ENCODE assay signal across 9 cellular contexts in genomic region chr2:161423351-161424178, GRCh38. TPM values are rescaled to one million over a fixed set of nuclear protein-coding genes. Genes with fewer than 3 reads are reported as not detected.
A peak's percentile ranks its signal among the peaks of the same experiment; 100 is the strongest.
DNase-seq lines count a peak whose midpoint lies in the region; ATAC-seq and TF ChIP-seq lines count a peak whose summit lies in the region.
"Had no signal": no experiment of that assay in that cellular context is flagged by ENCODE, and none has a peak within 500 bp of the region (broad histone marks: within the 10 kb centered on the region; RNA-seq: fewer than 3 reads in every experiment).

No MANE protein-coding gene starts in this region.

- H2AFZ ChIP-seq in SK-N-SH (ENCODE audit: low read depth) (peak overlapping the region; percentile 75; the same call in 1 of the 2 replicates), neural cell (ENCODE audit: low read depth, low read length) (no peak overlapping the region)

- peak overlapping the region in 5 of 10 experiments; percentile 13 to 42 (median 38); a peak in 7 of 20 replicates for H3K4me3 ChIP-seq in BLaER1 treated with 17β-estradiol and CSF1 and Interleukin-3, amounts not matched to agents 10 nM and 100 nM
- peak overlapping the region; percentile 34 to 36; a peak in 3 of 4 replicates for H3K4me3 ChIP-seq in SK-N-SH (ENCODE audit: low read depth in 2 of 2, low read length in 1 of 2)
- peak overlapping the region; percentile 64 for H3K4me3 ChIP-seq in neural cell (ENCODE audit: low read length)
- no peak overlapping the region for H3K4me3 ChIP-seq in SJCRH30
- H3K4me3 ChIP-seq: lung had no signal

- peak; percentile 73 for DNase-seq in SK-N-SH
- DNase-seq in erythroblast (lab: John Stamatoyannopoulos, UW): peak; percentile 26 to 28
- DNase-seq in SHP77 (lab: John Stamatoyannopoulos, UW): no peak
- no peak for DNase-seq in SJCRH30
- no peak for DNase-seq in NCI-H510A (lab: John Stamatoyannopoulos, UW)

- peaks cover 99 to 100% (median 100%) of the 10 kb centered on the region in 11 experiments for H3K27me3 ChIP-seq in BLaER1 treated with 17β-estradiol and CSF1 and Interleukin-3, amounts not matched to agents 10 nM and 100 nM
- peaks cover 60% of the 10 kb centered on the region for H3K27me3 ChIP-seq in SK-N-SH (ENCODE audit: insufficient read depth)
- H3K27me3 ChIP-seq in neural cell (ENCODE audit: insufficient read depth, low read depth, low read length): peaks cover 100% of the 10 kb centered on the region
- no peaks in the 10 kb centered on the region for H3K27me3 ChIP-seq in SJCRH30

- TF ChIP-seq EP300 in SK-N-SH (IDR thresholded peaks at IDR 0.05; ENCODE audit: borderline replicate concordance in 1 of 2, low read depth in 1 of 2, low read length in 1 of 2) (no peak), neural cell (conservative IDR thresholded peaks at IDR 0.05; ENCODE audit: poor library complexity, severe bottlenecking) (no peak)

- peaks cover 0 to 11% (median 5%) of the 10 kb centered on the region in 10 experiments; a peak in 7 of 20 replicates for H3K4me1 ChIP-seq in BLaER1 treated with 17β-estradiol and CSF1 and Interleukin-3, amounts not matched to agents 10 nM and 100 nM
- H3K4me1 ChIP-seq in SK-N-SH (ENCODE audit: control insufficient read depth in 1 of 2, insufficient read depth in 2 of 2, low read depth in 1 of 2, low read length in 1 of 2): peaks cover 0 to 11% of the 10 kb centered on the region in 2 experiments; a peak in 1 of 4 replicates
- H3K4me1 ChIP-seq in SJCRH30: no peaks in the 10 kb centered on the region

- H3F3A ChIP-seq in SK-N-SH (replicated peaks; ENCODE audit: insufficient read depth): no peaks in the 10 kb centered on the region
- no peaks in the 10 kb centered on the region for H3F3A ChIP-seq in neural cell (ENCODE audit: insufficient read depth, low read length, poor library complexity, severe bottlenecking)

- H4K20me1 ChIP-seq in BLaER1 treated with 17β-estradiol and CSF1 and Interleukin-3, amounts not matched to agents 10 nM and 100 nM: peaks cover 0 to 41% (median 14%) of the 10 kb centered on the region in 11 experiments; a peak in 17 of 22 replicates
- H4K20me1 ChIP-seq in SK-N-SH (ENCODE audit: insufficient read depth) (no peaks in the 10 kb centered on the region), neural cell (ENCODE audit: insufficient read depth) (no peaks in the 10 kb centered on the region)

- CTCF ChIA-PET in SK-N-SH (lab: Yijun Ruan, JAX): interaction anchor here (1.0 to 1.3 kb wide), 2 partner anchors 9 to 10 kb away, joined by 3 read pairs; no protein-coding TSS in a partner anchor

- ATAC-seq in HG02870 (IDR thresholded peaks at IDR 0.05; ENCODE audit: unreplicated experiment): no peak

- 23% methylated on average over 54 of the region's 114 CpGs for WGBS in SK-N-SH (ENCODE audit: low lambda C conversion rate)

- TF ChIP-seq RAD21 in SK-N-SH (IDR thresholded peaks at IDR 0.05; ENCODE audit: low read length) (no peak), neural cell (conservative IDR thresholded peaks at IDR 0.05) (no peak)

- peak overlapping the region in 7 of 11 experiments; percentile 18 to 79 (median 30); a peak in 11 of 22 replicates for H3K4me2 ChIP-seq in BLaER1 treated with 17β-estradiol and CSF1 and Interleukin-3, amounts not matched to agents 10 nM and 100 nM
- peak overlapping the region; percentile 35 for H3K4me2 ChIP-seq in SK-N-SH
- H3K4me2 ChIP-seq in neural cell (ENCODE audit: low read length): no peak overlapping the region

- H3K9me2 ChIP-seq in SK-N-SH (no peaks in the 10 kb centered on the region), neural cell (ENCODE audit: insufficient read depth, low read length) (no peaks in the 10 kb centered on the region)

- POLR2A ChIA-PET in SK-N-SH (lab: Yijun Ruan, JAX): no interaction called here

- H3K27ac ChIP-seq in BLaER1 treated with 17β-estradiol and CSF1 and Interleukin-3, amounts not matched to agents 10 nM and 100 nM: no peak overlapping the region
- no peak overlapping the region for H3K27ac ChIP-seq in SK-N-SH (ENCODE audit: low read depth in 2 of 2, low read length in 1 of 2)
- H3K27ac ChIP-seq in neural cell (ENCODE audit: low read length): no peak overlapping the region
- no peak overlapping the region for H3K27ac ChIP-seq in SJCRH30

- no peaks in the 10 kb centered on the region for H3K79me2 ChIP-seq in SK-N-SH (ENCODE audit: insufficient read depth)
- no peaks in the 10 kb centered on the region for H3K79me2 ChIP-seq in neural cell (replicated peaks; ENCODE audit: insufficient read depth, low read length)

- TF ChIP-seq POLR2A in erythroblast (IDR thresholded peaks at IDR 0.05; ENCODE audit: low read length): no peak

- no peak for TF ChIP-seq CTCF in SK-N-SH (IDR thresholded peaks at IDR 0.05)
- TF ChIP-seq CTCF in neural cell (IDR thresholded peaks at IDR 0.05; ENCODE audit: poor library complexity, severe bottlenecking): no peak

- H3K9ac ChIP-seq in BLaER1 treated with 17β-estradiol and CSF1 and Interleukin-3, amounts not matched to agents 10 nM and 100 nM: no peak overlapping the region
- no peak overlapping the region for H3K9ac ChIP-seq in SK-N-SH
- no peak overlapping the region for H3K9ac ChIP-seq in neural cell (ENCODE audit: low read length)

- H3K9me3 ChIP-seq in BLaER1 treated with 17β-estradiol and CSF1 and Interleukin-3, amounts not matched to agents 10 nM and 100 nM (replicated peaks in 1 of 11): peaks cover 56 to 66% (median 59%) of the 10 kb centered on the region in 11 experiments
- H3K9me3 ChIP-seq in SK-N-SH (no peaks in the 10 kb centered on the region), neural cell (ENCODE audit: low read length) (peaks cover 3% of the 10 kb centered on the region), SJCRH30 (replicated peaks) (no peaks in the 10 kb centered on the region)

- H3K36me3 ChIP-seq in BLaER1 treated with 17β-estradiol and CSF1 and Interleukin-3, amounts not matched to agents 10 nM and 100 nM: peaks cover 0 to 4% (median 0%) of the 10 kb centered on the region in 11 experiments; a peak in 1 of 22 replicates
- H3K36me3 ChIP-seq in SK-N-SH (replicated peaks in 1 of 2; ENCODE audit: control insufficient read depth in 1 of 2, insufficient read depth in 2 of 2, low read length in 1 of 2): no peaks in the 10 kb centered on the region
- no peaks in the 10 kb centered on the region for H3K36me3 ChIP-seq in neural cell (ENCODE audit: insufficient read depth, low read length)
- no peaks in the 10 kb centered on the region for H3K36me3 ChIP-seq in SJCRH30

TF ChIP-seq in SK-N-SH, 30 proteins besides CTCF, POLR2A, EP300 and RAD21:
- TF ChIP-seq TCF12 (IDR thresholded peaks at IDR 0.05): no peak
- TF ChIP-seq NRF1 (IDR thresholded peaks at IDR 0.05; ENCODE audit: low read depth, low read length): no peak
- no peak for TF ChIP-seq JUND (IDR thresholded peaks at IDR 0.05)
- TF ChIP-seq RFX5 (IDR thresholded peaks at IDR 0.05; ENCODE audit: low read length): no peak
- TF ChIP-seq FOXM1 (IDR thresholded peaks at IDR 0.05; ENCODE audit: low read depth): no peak
- TF ChIP-seq PBX3 (IDR thresholded peaks at IDR 0.05): no peak

TF ChIP-seq in neural cell, 6 proteins besides CTCF, POLR2A, EP300 and RAD21:
- TF ChIP-seq POLR2AphosphoS5 (IDR thresholded peaks at IDR 0.05) (no peak), TAF1 (IDR thresholded peaks at IDR 0.05; ENCODE audit: low read depth) (no peak), MXI1 (conservative IDR thresholded peaks at IDR 0.05; ENCODE audit: poor library complexity, severe bottlenecking) (no peak), EZH2 (IDR thresholded peaks at IDR 0.05; ENCODE audit: borderline replicate concordance, insufficient read depth, low read length, poor library complexity, severe bottlenecking) (peak; percentile 83), SMC3 (conservative IDR thresholded peaks at IDR 0.05; ENCODE audit: poor library complexity) (no peak), REST (IDR thresholded peaks at IDR 0.05; ENCODE audit: borderline replicate concordance) (no peak)

RNA-seq across cellular contexts. Expression of gene TBR1, which starts 7.5 kb away (rescaled TPM):
- polyA plus RNA-seq in SK-N-SH (2012; rRNA removed) (under 0.01 TPM in 1 of 2 replicates, not detected in the other), neural cell (4.5 and 7.2 TPM in 2 replicates)
- polyA plus RNA-seq in SK-N-SH (2012; cell fraction: cytosol; rRNA removed): 0.01 TPM in 1 of 2 replicates, not detected in the other
- 0.08 and 0.09 TPM in 2 replicates for polyA plus RNA-seq in SK-N-SH (2012; cell fraction: nucleus; rRNA removed)
- polyA minus RNA-seq in neural cell: 9.0 and 11.5 TPM in 2 replicates
- total RNA-seq in SJCRH30 (2014; rRNA removed; shearing (Covaris generic)): 0.13 and 0.20 TPM in 2 replicates
- total RNA-seq: lung had no signal

Comparison
In these comparisons a context has a peak if more than half of its experiments do, and no peak if none do; other contexts are left out.
1. DNase-seq: peak in SK-N-SH (single experiment) and erythroblast (2 of 2); none in SHP77 (0 of 2), SJCRH30 (0 of 2) and NCI-H510A (single experiment).